ENCODE assay signal across 26 cellular contexts in genomic region chr14:92463141-92463540, GRCh38. TPM values are rescaled to one million over a fixed set of nuclear protein-coding genes. Genes with fewer than 3 reads are reported as not detected.
DNase-seq lines count a peak whose midpoint lies in the region; ATAC-seq and TF ChIP-seq lines count a peak whose summit lies in the region.
"Had no signal": no experiment of that assay in that cellular context is flagged by ENCODE, and none has a peak within 500 bp of the region (broad histone marks: within the 10 kb centered on the region; RNA-seq: fewer than 3 reads in every experiment).

No MANE protein-coding gene starts in this region.

- H3K9ac ChIP-seq in trophoblast cell (ENCODE audit: low read length) = no peak overlapping the region

- H2BK120ac ChIP-seq in trophoblast cell (ENCODE audit: insufficient read depth, low read length, poor library complexity) = no peak overlapping the region

- H3K79me2 ChIP-seq in trophoblast cell (ENCODE audit: control insufficient read depth, insufficient read depth, low read length, poor library complexity) = no peaks in the 10 kb centered on the region

- TF ChIP-seq POLR2A in stomach (IDR thresholded peaks at IDR 0.05) = no peak

- no peak for TF ChIP-seq CTCF in stomach (IDR thresholded peaks at IDR 0.05)

- peaks cover 17% of the 10 kb centered on the region for H3K4me1 Mint-ChIP-seq in activated naive CD8-positive, alpha-beta T cell (ENCODE audit: low read depth)
- peaks cover 30% of the 10 kb centered on the region for H3K4me1 Mint-ChIP-seq in activated naive CD8-positive, alpha-beta T cell treated with anti-CD3 and anti-CD28 coated beads, Interleukin-2, amount 50 U/mL, for 24 hours
- peaks cover 7 to 20% (median 12%) of the 10 kb centered on the region in 7 donors for H3K4me1 Mint-ChIP-seq in naive thymus-derived CD4-positive, alpha-beta T cell

- CTCF ChIA-PET in naive thymus-derived CD4-positive, alpha-beta T cell (lab: Charles Lee) = no interaction called here

- H3K23ac ChIP-seq in trophoblast cell (ENCODE audit: low read length) = no peak overlapping the region

- no peak for DNase-seq in activated naive CD8-positive, alpha-beta T cell treated with anti-CD3 and anti-CD28 coated beads, Interleukin-2, amount 50 U/mL, for 24 hours
- DNase-seq in activated CD8-positive, alpha-beta memory T cell treated with anti-CD3 and anti-CD28 coated beads, Interleukin-2, amount 50 U/mL, for 48 hours = peak; percentile 49
- DNase-seq in naive thymus-derived CD4-positive, alpha-beta T cell = peak in 5 of 9 donors; percentile 11 to 24 (median 17)
- DNase-seq in stomach = peak; percentile 17
- DNase-seq in trophoblast cell = no peak
- DNase-seq in effector CD4-positive, alpha-beta T cell = no peak
- DNase-seq: activated CD4-positive, alpha-beta T cell treated with anti-CD3 and anti-CD28 coated beads for 36 hours; activated effector memory CD4-positive, alpha-beta T cell treated with anti-CD3 and anti-CD28 coated beads, Interleukin-2, amount 50 U/mL, for 16 hours; brain microvascular endothelial cell; colonic mucosa; hippocampal formation; left ventricle myocardium superior; midbrain; NCI-H1417; NCI-H2081 treated with DMSO at 0.1 percent for 48 hours; NCI-H345; NCI-H748 treated with DMSO at 0.1 percent for 48 hours; nephron progenitor cell had no signal

- H3K14ac ChIP-seq in trophoblast cell (ENCODE audit: low read length) = no peak overlapping the region

- no peaks in the 10 kb centered on the region for H3K36me3 ChIP-seq in naive thymus-derived CD4-positive, alpha-beta T cell (ENCODE audit: control insufficient read depth in 2 of 3, insufficient read depth in 3 of 3, low read length in 3 of 3)
- H3K36me3 ChIP-seq in stomach (no peaks in the 10 kb centered on the region), trophoblast cell (ENCODE audit: control insufficient read depth in 1 of 2, insufficient read depth in 2 of 2, low read length in 2 of 2) (no peaks in the 10 kb centered on the region)
- H3K36me3 ChIP-seq: adrenal gland, brain microvascular endothelial cell, colonic mucosa, gastroesophageal sphincter, vagina had no signal

- POLR2A ChIA-PET in naive thymus-derived CD4-positive, alpha-beta T cell (lab: Charles Lee) = no interaction called here

- H2BK5ac ChIP-seq in trophoblast cell (ENCODE audit: low read depth, low read length, poor library complexity) = no peak overlapping the region

- no peak overlapping the region for H2AFZ ChIP-seq in trophoblast cell (ENCODE audit: insufficient read depth, low read length, poor library complexity)

- no peaks in the 10 kb centered on the region for H3K27me3 Mint-ChIP-seq in activated naive CD8-positive, alpha-beta T cell
- no peaks in the 10 kb centered on the region for H3K27me3 Mint-ChIP-seq in activated naive CD8-positive, alpha-beta T cell treated with anti-CD3 and anti-CD28 coated beads, Interleukin-2, amount 50 U/mL, for 24 hours
- H3K27me3 Mint-ChIP-seq in naive thymus-derived CD4-positive, alpha-beta T cell = peaks cover 0 to 6% (median 0%) of the 10 kb centered on the region in 5 donors

- H4K12ac ChIP-seq in trophoblast cell (ENCODE audit: low read depth, low read length) = no peak overlapping the region

- H2BK12ac ChIP-seq in trophoblast cell (ENCODE audit: low read length) = no peak overlapping the region

- no peak overlapping the region for H3K4ac ChIP-seq in trophoblast cell (ENCODE audit: low read depth, low read length)

- H3K4me3 ChIP-seq in naive thymus-derived CD4-positive, alpha-beta T cell (ENCODE audit: low read length) = no peak overlapping the region
- no peak overlapping the region for H3K4me3 ChIP-seq in stomach
- H3K4me3 ChIP-seq in trophoblast cell (ENCODE audit: low read depth, low read length) = no peak overlapping the region
- H3K4me3 ChIP-seq: A549, adrenal gland, colonic mucosa, gastroesophageal sphincter, vagina had no signal

- no peaks in the 10 kb centered on the region for H3K79me1 ChIP-seq in trophoblast cell (ENCODE audit: low read length)

- intact Hi-C loops in naive thymus-derived CD4-positive, alpha-beta T cell (cut with micrococcal nuclease) = loop anchor here in 1 of 2 donors (1.0 kb wide), 1 partner anchor 140 kb away; no protein-coding TSS in a partner anchor
- intact Hi-C loops in stomach (cut with DNase I; ENCODE audit: low total_unique reads) = no loop called here

- TF ChIP-seq EP300 in stomach (IDR thresholded peaks at IDR 0.05) = no peak

- H3K4me2 ChIP-seq in trophoblast cell (ENCODE audit: low read length) = no peak overlapping the region
- H3K4me2 ChIP-seq: A549 had no signal

- no peak overlapping the region for H4K91ac ChIP-seq in trophoblast cell (ENCODE audit: low read depth, low read length)

- 56 to 76% (median 64%) methylated on average over 12 of the region's 12 CpGs for WGBS in stomach, 5 donors
- no CpG with 5 or more reads among the region's 12 CpGs for WGBS in trophoblast cell (ENCODE audit: extremely low coverage, insufficient coverage, insufficient read length)

- H3K9me3 ChIP-seq in naive thymus-derived CD4-positive, alpha-beta T cell (ENCODE audit: control insufficient read depth in 2 of 3, low read length in 3 of 3) = peaks cover 0 to 12% (median 0%) of the 10 kb centered on the region in 3 experiments
- H3K9me3 ChIP-seq in stomach (peaks cover 0 to 15% (median 11%) of the 10 kb centered on the region in 4 donors), trophoblast cell (ENCODE audit: insufficient read depth, low read depth, low read length) (peaks cover 4% of the 10 kb centered on the region)
- H3K9me3 ChIP-seq: adrenal gland, colonic mucosa, vagina had no signal

- H4K8ac ChIP-seq in trophoblast cell (ENCODE audit: low read depth, low read length) = no peak overlapping the region

- no peak overlapping the region for H2AK5ac ChIP-seq in trophoblast cell (ENCODE audit: low read length)

- no peak for ATAC-seq in activated naive CD8-positive, alpha-beta T cell treated with anti-CD3 and anti-CD28 coated beads, Interleukin-2, amount 50 U/mL, for 24 hours
- no peak for ATAC-seq in naive thymus-derived CD4-positive, alpha-beta T cell
- ATAC-seq in GM18909 (IDR thresholded peaks at IDR 0.05; ENCODE audit: poor library complexity, unreplicated experiment) = no peak
- ATAC-seq: A549; activated CD4-positive, alpha-beta T cell treated with anti-CD3 and anti-CD28 coated beads for 36 hours; gastroesophageal sphincter; left ventricle myocardium superior had no signal

- H3K18ac ChIP-seq in trophoblast cell (ENCODE audit: low read length) = no peak overlapping the region

- peaks cover 4% of the 10 kb centered on the region for H3K9me3 Mint-ChIP-seq in activated naive CD8-positive, alpha-beta T cell (ENCODE audit: low read depth)
- peaks cover 6% of the 10 kb centered on the region for H3K9me3 Mint-ChIP-seq in activated naive CD8-positive, alpha-beta T cell treated with anti-CD3 and anti-CD28 coated beads, Interleukin-2, amount 50 U/mL, for 24 hours
- peaks cover 0 to 13% (median 5%) of the 10 kb centered on the region in 11 donors for H3K9me3 Mint-ChIP-seq in naive thymus-derived CD4-positive, alpha-beta T cell

- H3K27me3 ChIP-seq in naive thymus-derived CD4-positive, alpha-beta T cell (ENCODE audit: control insufficient read depth in 2 of 2, insufficient read depth in 2 of 2, low read length in 2 of 2) = no peaks in the 10 kb centered on the region
- peaks cover 0 to 11% (median 0%) of the 10 kb centered on the region in 3 donors for H3K27me3 ChIP-seq in stomach
- H3K27me3 ChIP-seq in trophoblast cell (ENCODE audit: insufficient read depth, low read length) = no peaks in the 10 kb centered on the region
- H3K27me3 ChIP-seq: adrenal gland, brain microvascular endothelial cell, colonic mucosa, gastroesophageal sphincter, vagina had no signal

- H3K27ac ChIP-seq in naive thymus-derived CD4-positive, alpha-beta T cell (ENCODE audit: low read depth, low read length) = no peak overlapping the region
- H3K27ac ChIP-seq in stomach (no peak overlapping the region), trophoblast cell (ENCODE audit: low read depth, low read length) (no peak overlapping the region)
- H3K27ac ChIP-seq: adrenal gland, brain microvascular endothelial cell, colonic mucosa, gastroesophageal sphincter, vagina had no signal

- H3K4me1 ChIP-seq in naive thymus-derived CD4-positive, alpha-beta T cell (ENCODE audit: control insufficient read depth in 2 of 2, insufficient read depth in 2 of 2, low read length in 2 of 2) = peaks cover 0 to 23% of the 10 kb centered on the region in 2 donors
- H3K4me1 ChIP-seq in stomach (peaks cover 0 to 22% (median 0%) of the 10 kb centered on the region in 4 donors), trophoblast cell (ENCODE audit: control insufficient read depth in 1 of 2, insufficient read depth in 2 of 2, low read length in 2 of 2) (peaks cover 0 to 5% of the 10 kb centered on the region in 2 experiments)
- H3K4me1 ChIP-seq: A549, adrenal gland, colonic mucosa, vagina had no signal

- peak overlapping the region; percentile 35 for H3K4me3 Mint-ChIP-seq in activated naive CD8-positive, alpha-beta T cell
- H3K4me3 Mint-ChIP-seq in activated naive CD8-positive, alpha-beta T cell treated with anti-CD3 and anti-CD28 coated beads, Interleukin-2, amount 50 U/mL, for 24 hours = no peak overlapping the region
- peak overlapping the region in 2 of 10 donors; percentile 27 to 40 for H3K4me3 Mint-ChIP-seq in naive thymus-derived CD4-positive, alpha-beta T cell
- H3K4me3 Mint-ChIP-seq: activated CD4-positive, alpha-beta T cell treated with anti-CD3 and anti-CD28 coated beads for 36 hours; B cell; IgD-negative memory B cell; nephron progenitor cell had no signal

- H3K27ac Mint-ChIP-seq in activated naive CD8-positive, alpha-beta T cell = peak overlapping the region; percentile 16
- no peak overlapping the region for H3K27ac Mint-ChIP-seq in activated naive CD8-positive, alpha-beta T cell treated with anti-CD3 and anti-CD28 coated beads, Interleukin-2, amount 50 U/mL, for 24 hours
- H3K27ac Mint-ChIP-seq in naive thymus-derived CD4-positive, alpha-beta T cell = no peak overlapping the region
- H3K27ac Mint-ChIP-seq: activated CD4-positive, alpha-beta T cell treated with anti-CD3 and anti-CD28 coated beads for 36 hours; nephron progenitor cell had no signal

- H3K36me3 Mint-ChIP-seq in activated naive CD8-positive, alpha-beta T cell = peaks cover 3% of the 10 kb centered on the region
- H3K36me3 Mint-ChIP-seq in activated naive CD8-positive, alpha-beta T cell treated with anti-CD3 and anti-CD28 coated beads, Interleukin-2, amount 50 U/mL, for 24 hours (ENCODE audit: low read depth) = peaks cover 5% of the 10 kb centered on the region
- H3K36me3 Mint-ChIP-seq in naive thymus-derived CD4-positive, alpha-beta T cell = no peaks in the 10 kb centered on the region
- H3K36me3 Mint-ChIP-seq: IgD-negative memory B cell had no signal

RNA-seq across cellular contexts. Expression of gene RIN3, which starts 50.4 kb away (rescaled TPM):
- total RNA-seq in naive thymus-derived CD4-positive, alpha-beta T cell = 100 to 1,000 TPM in 4 of 5 experiments, 10 to 100 TPM in 1; 45.4 to 182 (median 132) TPM
- 10 to 100 TPM; 27.2 to 51.2 TPM for polyA plus RNA-seq in naive thymus-derived CD4-positive, alpha-beta T cell
- 10 to 100 TPM in 3 of 5 donors, 1 to 10 TPM in 2; 6.2 to 47.8 (median 11.6) TPM for total RNA-seq in stomach
- polyA plus RNA-seq in stomach = 1 to 10 TPM; 5.0 to 6.2 (median 6.0) TPM
- 34.8 and 36.0 TPM in 2 replicates for polyA plus RNA-seq in trophoblast cell (2013)

Comparison
In these comparisons a context has a peak if more than half of its experiments do, and no peak if none do; other contexts are left out.
1. DNase-seq: peak in activated CD8-positive, alpha-beta memory T cell treated with anti-CD3 and anti-CD28 coated beads, Interleukin-2, amount 50 U/mL, for 48 hours (single experiment), naive thymus-derived CD4-positive, alpha-beta T cell (5 of 9) and stomach (single experiment); none in activated naive CD8-positive, alpha-beta T cell treated with anti-CD3 and anti-CD28 coated beads, Interleukin-2, amount 50 U/mL, for 24 hours (single experiment), trophoblast cell (0 of 2) and effector CD4-positive, alpha-beta T cell (single experiment).